In genomic region chr12:3520168-3520567, GRCh38 we compare ENCODE assay signal across 19 cellular contexts. TPM values are rescaled to one million over a fixed set of nuclear protein-coding genes. Genes with fewer than 3 reads are reported as not detected.
A peak's percentile ranks its signal among the peaks of the same experiment; 100 is the strongest.
DNase-seq lines count a peak whose midpoint lies in the region; ATAC-seq and FAIRE-seq lines count a peak whose summit lies in the region.
"Had no signal": no experiment of that assay in that cellular context is flagged by ENCODE, and none has a peak within 500 bp of the region (broad histone marks: within the 10 kb centered on the region; RNA-seq: fewer than 3 reads in every experiment).

No MANE protein-coding gene starts in this region.

- ATAC-seq in GM18868 (IDR thresholded peaks at IDR 0.05; ENCODE audit: unreplicated experiment): no peak

- no peak overlapping the region for H3K27ac ChIP-seq in small intestine (ENCODE audit: low read depth in 1 of 2, low read length in 1 of 2)
- H3K27ac ChIP-seq: testis had no signal

- no peaks in the 10 kb centered on the region for H3K9me3 ChIP-seq in small intestine (ENCODE audit: control insufficient read depth, low read depth)
- H3K9me3 ChIP-seq: Caco-2, testis had no signal

- no peaks in the 10 kb centered on the region for H3K27me3 ChIP-seq in small intestine (ENCODE audit: control insufficient read depth in 2 of 2, insufficient read depth in 2 of 2, low read length in 2 of 2)
- H3K27me3 ChIP-seq: testis had no signal

- 41 to 50% (median 44%) methylated on average over 6 of the region's 6 CpGs for WGBS in small intestine, 3 donors

- no peak overlapping the region for H3K4me3 ChIP-seq in small intestine (ENCODE audit: low read depth in 1 of 2, low read length in 2 of 2)
- H3K4me3 ChIP-seq: lung, testis had no signal

- no peak for FAIRE-seq in small intestine (lab: Jason Lieb, UNC)
- FAIRE-seq: A204.1 had no signal

- no peaks in the 10 kb centered on the region for H3K36me3 ChIP-seq in small intestine (ENCODE audit: control insufficient read depth in 2 of 2, insufficient read depth in 2 of 2, low read length in 2 of 2)

- H3K4me1 ChIP-seq in small intestine (ENCODE audit: control insufficient read depth in 2 of 2, insufficient read depth in 1 of 2, low read depth in 1 of 2, low read length in 1 of 2): no peaks in the 10 kb centered on the region
- H3K4me1 ChIP-seq: testis had no signal

- DNase-seq in NCI-H2196 (lab: John Stamatoyannopoulos, UW; ENCODE audit: unreplicated experiment) (peak; percentile 23), NCI-H2196 treated with DMSO at 0.1 percent for 48 hours (lab: John Stamatoyannopoulos, UW; ENCODE audit: unreplicated experiment) (no peak), NCI-H2081 (lab: John Stamatoyannopoulos, UW) (peak; percentile 76 to 88), RPMI7951 (ENCODE audit: low read depth) (peak; percentile 44), small intestine (peak; percentile 5), NOMO-1 treated with dmso at 0.1 percent for 144 hours (lab: John Stamatoyannopoulos, UW; ENCODE audit: unreplicated experiment) (no peak)
- DNase-seq in central memory CD4-positive, alpha-beta T cell: no peak
- DNase-seq: activated CD8-positive, alpha-beta memory T cell treated with anti-CD3 and anti-CD28 coated beads, Interleukin-2, amount 50 U/mL, for 48 hours; cerebellar nuclear complex; hippocampal formation; IMR-90; NK-92 treated with Interleukin-12 subunit alpha and Interleukin-12 subunit beta, amount 100 ng/mL, for 24 hours; stimulated activated CD4-positive, alpha-beta T cell treated with anti-CD3 and anti-CD28 coated beads, Interleukin-12 subunit alpha, Interleukin-12 subunit beta, amount 100 ng/mL, for 4 hours; SW 1271; testis had no signal

RNA-seq across cellular contexts. Expression of gene PRMT8, which starts 29.2 kb away (rescaled TPM):
- total RNA-seq in RPMI7951 (2014; rRNA removed; shearing (Covaris generic)): not detected in 2 replicates
- under 1 TPM in 1 of 3 donors, not detected in 2; 0.01 TPM for polyA plus RNA-seq in small intestine
- total RNA-seq: Caco-2, IMR-90 had no signal
- polyA plus RNA-seq: IMR-90 had no signal

Comparison
In these comparisons a context has a peak if more than half of its experiments do, and no peak if none do; other contexts are left out.
1. DNase-seq: peak in NCI-H2196 (single experiment), NCI-H2081 (2 of 2), RPMI7951 (single experiment) and small intestine (single experiment); none in NCI-H2196 treated with DMSO at 0.1 percent for 48 hours (single experiment), central memory CD4-positive, alpha-beta T cell (single experiment) and NOMO-1 treated with dmso at 0.1 percent for 144 hours (single experiment).